Comparison of ENCODE assay signal across 28 cellular contexts in genomic region chr11:69911310-69912160, GRCh38.
DNase-seq lines count a peak whose midpoint lies in the region; ATAC-seq, FAIRE-seq and TF ChIP-seq lines count a peak whose summit lies in the region.
"Had no signal": no experiment of that assay in that cellular context is flagged by ENCODE, and none has a peak within 500 bp of the region (broad histone marks: within the 10 kb centered on the region; RNA-seq: fewer than 3 reads in every experiment).

No MANE protein-coding gene starts in this region.

- no peaks in the 10 kb centered on the region for H3K79me2 ChIP-seq in K562 (ENCODE audit: control insufficient read depth, insufficient read depth, low read length)

- FAIRE-seq in K562 (lab: Jason Lieb, UNC), result no peak
- FAIRE-seq: A549, D721Med, HTR-8/SVneo, TTC549 had no signal

- H3K4me1 ChIP-seq in K562 (replicated peaks in 1 of 2; ENCODE audit: control insufficient read depth in 2 of 2, insufficient read depth in 2 of 2, low read length in 2 of 2) (peaks cover under 1 to 51% of the 10 kb centered on the region in 2 experiments; a peak in 3 of 5 replicates), lower lobe of right lung (peaks cover 14% of the 10 kb centered on the region), thyroid gland (peaks cover 0 to 17% of the 10 kb centered on the region in 2 donors)
- no peaks in the 10 kb centered on the region for H3K4me1 ChIP-seq in effector memory CD4-positive, alpha-beta T cell (ENCODE audit: control insufficient read depth, insufficient read depth, low read length, poor library complexity, severe bottlenecking)
- H3K4me1 ChIP-seq: colonic mucosa had no signal

- in situ Hi-C loops in K562 (cut with MboI), result loop anchor here (5.0 kb wide), 1 partner anchor 286 kb away; no protein-coding TSS in a partner anchor

- CTCF ChIA-PET in K562 (lab: Yijun Ruan, JAX; ENCODE audit: low intra/inter-chr PET ratio), result no interaction called here

- peak; percentile 9; the same call in 1 of the 3 replicates for ATAC-seq in K562
- no peak for ATAC-seq in lower lobe of right lung
- ATAC-seq: activated CD8-positive, alpha-beta memory T cell treated with anti-CD3 and anti-CD28 coated beads, Interleukin-2, amount 10 ng/mL, durations not matched to agents 7 days and 5 days; stimulated activated naive CD8-positive, alpha-beta T cell treated with anti-CD3 and anti-CD28 coated beads, Interleukin-15, Interleukin-2, amounts not matched to agents 100 U/mL and 50 U/mL, for 24 hours; T-cell had no signal

- intact Hi-C loops in K562 (cut with micrococcal nuclease), result loop anchor here (2.0 to 10.0 kb wide), 2 partner anchors 279 to 563 kb away; no protein-coding TSS in a partner anchor
- intact Hi-C loops in lower lobe of right lung (cut with DNase I), result no loop called here
- intact Hi-C loops in thyroid gland (cut with DNase I), result no loop called here

- no peak overlapping the region for H3K4me3 ChIP-seq in K562
- no peak overlapping the region for H3K4me3 ChIP-seq in lower lobe of right lung
- no peak overlapping the region for H3K4me3 ChIP-seq in thyroid gland (replicated peaks in 1 of 3)
- no peak overlapping the region for H3K4me3 ChIP-seq in effector memory CD4-positive, alpha-beta T cell (ENCODE audit: insufficient read depth, low read depth, low read length, poor library complexity, severe bottlenecking)
- H3K4me3 ChIP-seq: A549, colonic mucosa, GM23248, transverse colon had no signal

- no peak for DNase-seq in activated naive CD4-positive, alpha-beta T cell (lab: John Stamatoyannopoulos, UW)
- no peak for DNase-seq in K562 (ENCODE audit: extremely low read depth in 1 of 4, low spot score in 3 of 4)
- peak; percentile 37 for DNase-seq in lower lobe of right lung
- peak; percentile 56 to 69 for DNase-seq in thyroid gland
- DNase-seq in effector memory CD4-positive, alpha-beta T cell, result no peak
- DNase-seq in NCI-H1694 treated with DMSO at 0.1 percent for 48 hours (lab: John Stamatoyannopoulos, UW), result no peak
- no peak for DNase-seq in NCI-H187 treated with DMSO at 0.1 percent for 48 hours (lab: John Stamatoyannopoulos, UW)
- DNase-seq: activated CD4-positive, alpha-beta T cell treated with anti-CD3 and anti-CD28 coated beads for 4 hours; activated CD8-positive, alpha-beta memory T cell treated with anti-CD3 and anti-CD28 coated beads, Interleukin-2, amount 10 ng/mL, durations not matched to agents 7 days and 5 days; brain microvascular endothelial cell; colonic mucosa; GM23248; Kasumi-1; NCI-H1930; NCI-H226; NCI-H82; OCI-M1; stimulated activated CD4-positive, alpha-beta T cell treated with anti-CD3 and anti-CD28 coated beads, Interleukin-4, amount 100 ng/mL, for 1 hour; stimulated activated naive CD8-positive, alpha-beta T cell treated with anti-CD3 and anti-CD28 coated beads, Interleukin-15, Interleukin-2, amounts not matched to agents 100 U/mL and 50 U/mL, for 24 hours had no signal

- H3K36me3 ChIP-seq in K562 (ENCODE audit: control insufficient read depth, insufficient read depth, low read length), result no peaks in the 10 kb centered on the region
- no peaks in the 10 kb centered on the region for H3K36me3 ChIP-seq in lower lobe of right lung
- H3K36me3 ChIP-seq in thyroid gland, result no peaks in the 10 kb centered on the region
- H3K36me3 ChIP-seq in effector memory CD4-positive, alpha-beta T cell (ENCODE audit: control insufficient read depth, insufficient read depth, low read length), result no peaks in the 10 kb centered on the region
- H3K36me3 ChIP-seq: brain microvascular endothelial cell, colonic mucosa, transverse colon had no signal

- H4K20me1 ChIP-seq in K562 (replicated peaks; ENCODE audit: control insufficient read depth, insufficient read depth, low read length), result peaks cover 19% of the 10 kb centered on the region

- H3K27ac ChIP-seq in K562 (ENCODE audit: extremely low read depth, low read depth, low read length), result no peak overlapping the region
- no peak overlapping the region for H3K27ac ChIP-seq in lower lobe of right lung
- H3K27ac ChIP-seq in thyroid gland, result no peak overlapping the region
- H3K27ac ChIP-seq in effector memory CD4-positive, alpha-beta T cell (ENCODE audit: insufficient read depth, low read length, poor library complexity, severe bottlenecking), result no peak overlapping the region
- H3K27ac ChIP-seq: A549, brain microvascular endothelial cell, colonic mucosa, GM23248, transverse colon had no signal

- peak overlapping the region in 1 of 2 experiments; percentile 58; a peak in 1 of 4 replicates for H3K9ac ChIP-seq in K562 (ENCODE audit: insufficient read depth in 1 of 2, low read depth in 2 of 2, low read length in 2 of 2)
- H3K9ac ChIP-seq: GM23248 had no signal

- TF ChIP-seq CTCF in K562 (IDR thresholded peaks at IDR 0.05 in 2 of 3, conservative IDR thresholded peaks at IDR 0.05 in 1 of 3; ENCODE audit: insufficient read depth in 2 of 3, low read depth in 1 of 3, low read length in 3 of 3), result no peak
- TF ChIP-seq CTCF in lower lobe of right lung (IDR thresholded peaks at IDR 0.05), result no peak
- TF ChIP-seq CTCF in thyroid gland (IDR thresholded peaks at IDR 0.05), result peak in 1 of 6 experiments; percentile 17

- H3K27me3 Mint-ChIP-seq in activated naive CD4-positive, alpha-beta T cell treated with anti-CD3 and anti-CD28 coated beads, Interleukin-2, amount 50 U/mL, for 24 hours, result peaks cover 19% of the 10 kb centered on the region

- H2AFZ ChIP-seq in K562 (ENCODE audit: low read depth, low read length), result no peak overlapping the region
- H2AFZ ChIP-seq: GM23248 had no signal

- WGBS in K562 (ENCODE audit: insufficient coverage, low coverage, missing lambda C conversion rate), result 11% methylated on average over 19 of the region's 28 CpGs
- WGBS in thyroid gland, 2 donors, result 56 to 65% methylated on average over 12 to 27 of the region's 28 CpGs

- TF ChIP-seq RAD21 in K562 (CRISPR knock-in tag; conservative IDR thresholded peaks at IDR 0.05 in 1 of 2, IDR thresholded peaks at IDR 0.05 in 1 of 2), result no peak

- POLR2A ChIA-PET in K562 (lab: Yijun Ruan, JAX), result interaction anchor here (0.5 to 0.7 kb wide), 3 partner anchors 11 to 46 kb away, joined by 3 read pairs; no protein-coding TSS in a partner anchor

- TF ChIP-seq POLR2A in K562 (conservative IDR thresholded peaks at IDR 0.05), result no peak
- TF ChIP-seq POLR2A in thyroid gland (IDR thresholded peaks at IDR 0.05), result no peak

- H3K27me3 ChIP-seq in K562 (ENCODE audit: control insufficient read depth in 2 of 2, insufficient read depth in 2 of 2, low read length in 2 of 2) (peaks cover 5 to 46% of the 10 kb centered on the region in 2 experiments; a peak in 4 of 5 replicates), lower lobe of right lung (ENCODE audit: low read depth) (peaks cover 33% of the 10 kb centered on the region), thyroid gland (no peaks in the 10 kb centered on the region)
- H3K27me3 ChIP-seq in effector memory CD4-positive, alpha-beta T cell (replicated peaks; ENCODE audit: control insufficient read depth, insufficient read depth, low read length, poor library complexity, severe bottlenecking), result peaks cover 3% of the 10 kb centered on the region
- H3K27me3 ChIP-seq: colonic mucosa had no signal

- no peak overlapping the region for H3K4me3 Mint-ChIP-seq in activated naive CD4-positive, alpha-beta T cell treated with anti-CD3 and anti-CD28 coated beads, Interleukin-2, amount 50 U/mL, for 24 hours
- H3K4me3 Mint-ChIP-seq: activated CD8-positive, alpha-beta memory T cell treated with anti-CD3 and anti-CD28 coated beads, Interleukin-2, amount 10 ng/mL, durations not matched to agents 7 days and 5 days; activated T-helper 1 cell treated with anti-CD3 and anti-CD28 coated beads, Interleukin-12 subunit alpha, Interleukin-12 subunit beta, Interleukin-2, Interleukin-4 antibody, amounts not matched to agents 30 ng/mL and 10 ng/mL and 1 ng/mL, durations not matched to agents 14 hours and 24 hours and 36 hours; neural crest cell; T-cell had no signal

- no peak overlapping the region for H3K4me2 ChIP-seq in K562 (ENCODE audit: insufficient read depth, low read length)
- H3K4me2 ChIP-seq: A549 had no signal

- H3K9me1 ChIP-seq in K562 (ENCODE audit: control insufficient read depth, insufficient read depth, low read length), result no peaks in the 10 kb centered on the region

- BruUV-seq in K562 (replicated peaks; lab: Mats Ljungman, UMichigan), result no TSS peak

- no peak for TF ChIP-seq EP300 in K562 (IDR thresholded peaks at IDR 0.05; ENCODE audit: low read length)

- H3K9me3 ChIP-seq in K562 (replicated peaks; ENCODE audit: control insufficient read depth, insufficient read depth, low read depth, low read length) (no peaks in the 10 kb centered on the region), lower lobe of right lung (no peaks in the 10 kb centered on the region), thyroid gland (no peaks in the 10 kb centered on the region)
- H3K9me3 ChIP-seq in effector memory CD4-positive, alpha-beta T cell (ENCODE audit: control insufficient read depth, low read length), result no peaks in the 10 kb centered on the region
- H3K9me3 ChIP-seq: A549, colonic mucosa, transverse colon had no signal

- H3K27ac Mint-ChIP-seq in activated naive CD4-positive, alpha-beta T cell treated with anti-CD3 and anti-CD28 coated beads, Interleukin-2, amount 50 U/mL, for 24 hours, result peak overlapping the region; percentile 41
- H3K27ac Mint-ChIP-seq: activated CD8-positive, alpha-beta memory T cell treated with anti-CD3 and anti-CD28 coated beads, Interleukin-2, amount 10 ng/mL, durations not matched to agents 7 days and 5 days; activated T-helper 1 cell treated with anti-CD3 and anti-CD28 coated beads, Interleukin-12 subunit alpha, Interleukin-12 subunit beta, Interleukin-2, Interleukin-4 antibody, amounts not matched to agents 30 ng/mL and 10 ng/mL and 1 ng/mL, durations not matched to agents 14 hours and 24 hours and 36 hours; T-cell had no signal

- no peaks in the 10 kb centered on the region for H3K9me3 Mint-ChIP-seq in activated naive CD4-positive, alpha-beta T cell treated with anti-CD3 and anti-CD28 coated beads, Interleukin-2, amount 50 U/mL, for 24 hours
- H3K9me3 Mint-ChIP-seq: activated T-helper 1 cell treated with anti-CD3 and anti-CD28 coated beads, Interleukin-12 subunit alpha, Interleukin-12 subunit beta, Interleukin-2, Interleukin-4 antibody, amounts not matched to agents 30 ng/mL and 10 ng/mL and 1 ng/mL, durations not matched to agents 14 hours and 24 hours and 36 hours; neural crest cell; T-cell had no signal

- H3K4me1 Mint-ChIP-seq in activated naive CD4-positive, alpha-beta T cell treated with anti-CD3 and anti-CD28 coated beads, Interleukin-2, amount 50 U/mL, for 24 hours, result no peaks in the 10 kb centered on the region
- H3K4me1 Mint-ChIP-seq: activated CD8-positive, alpha-beta memory T cell treated with anti-CD3 and anti-CD28 coated beads, Interleukin-2, amount 10 ng/mL, durations not matched to agents 7 days and 5 days; neural crest cell had no signal

- H3K36me3 Mint-ChIP-seq in activated naive CD4-positive, alpha-beta T cell treated with anti-CD3 and anti-CD28 coated beads, Interleukin-2, amount 50 U/mL, for 24 hours, result no peaks in the 10 kb centered on the region
- H3K36me3 Mint-ChIP-seq: activated CD8-positive, alpha-beta memory T cell treated with anti-CD3 and anti-CD28 coated beads, Interleukin-2, amount 10 ng/mL, durations not matched to agents 7 days and 5 days; T-cell had no signal

TF ChIP-seq in K562, 482 proteins besides CTCF, POLR2A, EP300 and RAD21 (continues in another document):
- TF ChIP-seq NFIC (IDR thresholded peaks at IDR 0.05), result peak; percentile 74
- no peak for TF ChIP-seq ZNF707 (CRISPR knock-in tag; conservative IDR thresholded peaks at IDR 0.05)

Comparison
In these comparisons a context has a peak if more than half of its experiments do, and no peak if none do; other contexts are left out.
1. DNase-seq: peak in lower lobe of right lung (single experiment) and thyroid gland (2 of 2); none in activated naive CD4-positive, alpha-beta T cell (0 of 4), K562 (0 of 4), effector memory CD4-positive, alpha-beta T cell (0 of 3), NCI-H1694 treated with DMSO at 0.1 percent for 48 hours (single experiment) and NCI-H187 treated with DMSO at 0.1 percent for 48 hours (single experiment).